ENCODE assay signal across 11 cellular contexts in the genomic region with DNA sequence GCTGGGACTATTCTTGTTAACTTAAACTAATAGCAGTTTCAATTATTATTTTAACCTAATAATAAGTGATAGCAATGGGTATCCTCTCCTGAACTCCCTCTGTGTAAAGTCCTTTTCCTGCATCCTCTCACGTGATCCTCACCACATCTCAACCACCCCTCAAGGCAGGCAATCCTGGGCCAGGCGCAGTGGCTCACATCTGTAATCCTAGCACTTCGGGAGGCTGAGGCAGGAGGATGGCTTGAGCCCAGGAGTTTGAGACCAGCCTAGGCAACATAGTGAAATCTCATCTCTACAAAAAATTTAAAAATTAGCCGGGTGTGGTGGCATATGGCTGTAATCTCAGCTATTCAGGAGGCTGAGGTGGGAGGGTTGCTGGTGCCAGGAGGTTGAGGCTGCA. TPM values are rescaled to one million over a fixed set of nuclear protein-coding genes. Genes with fewer than 3 reads are reported as not detected.
A peak's percentile ranks its signal among the peaks of the same experiment; 100 is the strongest.
DNase-seq lines count a peak whose midpoint lies in the region; ATAC-seq and TF ChIP-seq lines count a peak whose summit lies in the region.
"Had no signal": no experiment of that assay in that cellular context is flagged by ENCODE, and none has a peak within 500 bp of the region (broad histone marks: within the 10 kb centered on the region; RNA-seq: fewer than 3 reads in every experiment).

No MANE protein-coding gene starts in this region.

- H3K4me2 ChIP-seq in GM23248 (ENCODE audit: unreplicated experiment), result peak overlapping the region; percentile 10

- POLR2A ChIA-PET in T-cell (lab: Charles Lee), result no interaction called here

- no peak for TF ChIP-seq POLR2A in spleen (IDR thresholded peaks at IDR 0.05)

- no peaks in the 10 kb centered on the region for H4K20me1 ChIP-seq in GM23248 (ENCODE audit: insufficient read depth)

- WGBS in GM23248 (ENCODE audit: low coverage in 1 of 2, low lambda C conversion rate in 2 of 2, missing lambda C conversion rate in 2 of 2), 2 experiments, result 69 to 78% methylated on average over 4 of the region's 4 CpGs
- 80 to 91% (median 83%) methylated on average over 4 of the region's 4 CpGs for WGBS in spleen, 5 donors

- peak overlapping the region; percentile 21 for H2AFZ ChIP-seq in GM23248

- H3K4me1 ChIP-seq in GM23248 (ENCODE audit: insufficient read depth) (peaks cover 39% of the 10 kb centered on the region), spleen (peaks cover 11 to 60% (median 39%) of the 10 kb centered on the region in 6 donors)
- H3K4me1 ChIP-seq: SJCRH30 had no signal

- in situ Hi-C loops in GM23248 (cut with MboI), result no loop called here

- H3K36me3 ChIP-seq in GM23248 (ENCODE audit: low read depth) (no peaks in the 10 kb centered on the region), spleen (peaks cover 0 to 63% (median 19%) of the 10 kb centered on the region in 6 donors)

- intact Hi-C loops in spleen (cut with DNase I; ENCODE audit: low total_unique reads), result no loop called here

- no peaks in the 10 kb centered on the region for H3K9me2 ChIP-seq in GM23248 (ENCODE audit: insufficient read depth)

- H3K27ac ChIP-seq in GM23248 (peak overlapping the region; percentile 52), epithelial cell of prostate (peak overlapping the region; percentile 35), spleen (peak overlapping the region; percentile 45 to 73 (median 64))
- H3K27ac ChIP-seq: SJCRH30 had no signal

- H3K36me3 Mint-ChIP-seq in T-cell, result peaks cover 29% of the 10 kb centered on the region

- H3K4me3 Mint-ChIP-seq in T-cell, result no peak overlapping the region

- DNase-seq in GM23248 (no peak), T-cell (no peak), epithelial cell of prostate (ENCODE audit: low read depth, low spot score) (no peak), spleen (no peak), NCI-H2196 treated with DMSO at 0.1 percent for 48 hours (lab: John Stamatoyannopoulos, UW; ENCODE audit: unreplicated experiment) (no peak), HuH-7.5 (ENCODE audit: low spot score) (no peak), NCI-H82 treated with DMSO at 0.1 percent for 48 hours (lab: John Stamatoyannopoulos, UW; ENCODE audit: unreplicated experiment) (no peak), midbrain (lab: John Stamatoyannopoulos, UW) (no peak)
- DNase-seq: activated CD4-positive, alpha-beta T cell treated with anti-CD3 and anti-CD28 coated beads, Interleukin-2, amount 50 U/mL, for 1 hour; NCI-H524 treated with DMSO at 0.1 percent for 48 hours; SJCRH30 had no signal

- H3K4me3 ChIP-seq in GM23248 (no peak overlapping the region), spleen (no peak overlapping the region)
- H3K4me3 ChIP-seq: SJCRH30 had no signal

- peaks cover 14 to 34% (median 27%) of the 10 kb centered on the region in 3 donors for H3K4me1 Mint-ChIP-seq in T-cell

- TF ChIP-seq CTCF in spleen (IDR thresholded peaks at IDR 0.05 in 8 of 11, conservative IDR thresholded peaks at IDR 0.05 in 3 of 11), result no peak

- H3K27me3 Mint-ChIP-seq in T-cell, result no peaks in the 10 kb centered on the region

- peak overlapping the region; percentile 55 to 66 for H3K27ac Mint-ChIP-seq in T-cell

- peaks cover 7% of the 10 kb centered on the region for H3F3A ChIP-seq in GM23248 (ENCODE audit: insufficient read depth)

- H3K9me3 Mint-ChIP-seq in T-cell, result no peaks in the 10 kb centered on the region

- H3K27me3 ChIP-seq in GM23248 (replicated peaks; ENCODE audit: insufficient read depth) (no peaks in the 10 kb centered on the region), spleen (replicated peaks in 1 of 7) (no peaks in the 10 kb centered on the region)
- H3K27me3 ChIP-seq: SJCRH30 had no signal

- H3K9me3 ChIP-seq in GM23248 (ENCODE audit: low read depth) (no peaks in the 10 kb centered on the region), spleen (peaks cover 0 to 6% (median 0%) of the 10 kb centered on the region in 8 donors)
- H3K9me3 ChIP-seq: SJCRH30 had no signal

- no peaks in the 10 kb centered on the region for H3K79me2 ChIP-seq in GM23248 (ENCODE audit: insufficient read depth)

- peak overlapping the region; percentile 14; the same call in 1 of the 2 replicates for H3K9ac ChIP-seq in GM23248

- CTCF ChIA-PET in T-cell (lab: Charles Lee), result interaction anchor here in 1 of 2 donors (0.6 kb wide), 1 partner anchor 188 kb away, joined by 3 read pairs; no protein-coding TSS in a partner anchor

- no peak for ATAC-seq in T-cell (replicated peaks in 1 of 4)

RNA-seq across cellular contexts. Expression of a gene that starts 23.7 kb away (rescaled TPM):
- 69.8 and 80.3 TPM in 2 replicates for total RNA-seq in GM23248 (2014; rRNA removed; shearing (Covaris generic))
- polyA plus RNA-seq in GM23248 (2016; fragmentation: Nextera tagmentation; extraction: Ambion mirVana) (82.5 and 83.1 TPM in 2 replicates), spleen (10 to 100 TPM; 47.3 to 56.7 (median 54.2) TPM)
- total RNA-seq in T-cell (10 to 100 TPM in 2 of 5 donors, 1 to 10 TPM in 3; 2.3 to 15.5 (median 2.6) TPM), spleen (10 to 100 TPM; 13.0 to 34.0 (median 26.0) TPM)
